37 cellular contexts compared by ENCODE assay signal in the genomic region with DNA sequence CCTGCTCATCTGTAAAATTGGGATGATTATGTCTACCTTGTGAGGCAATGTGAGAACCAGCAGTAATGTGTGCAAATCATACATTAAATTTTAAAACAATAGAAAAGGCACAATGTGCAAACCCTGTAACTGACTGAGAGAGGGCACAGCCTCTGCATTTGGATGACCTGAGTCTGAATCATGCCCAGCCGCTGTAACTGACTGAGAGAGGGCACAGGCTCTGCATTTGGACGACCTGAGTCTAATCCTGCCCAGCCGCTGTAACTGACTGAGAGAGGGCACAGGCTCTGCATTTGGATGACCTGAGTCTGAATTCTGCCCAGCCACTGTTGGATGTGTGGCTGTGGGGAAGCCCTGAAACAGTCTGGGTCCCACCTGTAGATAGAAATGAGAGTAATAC.
"Had no signal": no experiment of that assay in that cellular context is flagged by ENCODE, and none has a peak within 500 bp of the region (broad histone marks: within the 10 kb centered on the region; RNA-seq: fewer than 3 reads in every experiment).

No MANE protein-coding gene starts in this region.

- H3K27ac ChIP-seq: adrenal gland, body of pancreas, epithelial cell of prostate had no signal

- FAIRE-seq: colon, endometrium, endothelial cell of umbilical vein, frontal cortex had no signal

- H3K36me3 Mint-ChIP-seq: activated CD4-positive, alpha-beta memory T cell treated with anti-CD3 and anti-CD28 coated beads for 36 hours; activated CD8-positive, alpha-beta memory T cell treated with anti-CD3 and anti-CD28 coated beads, Interleukin-2, amount 10 ng/mL, durations not matched to agents 7 days and 5 days; activated naive CD4-positive, alpha-beta T cell treated with anti-CD3 and anti-CD28 coated beads, Interleukin-2, amount 50 U/mL, for 24 hours; activated naive CD8-positive, alpha-beta T cell treated with anti-CD3 and anti-CD28 coated beads for 36 hours had no signal

- H3K4me3 Mint-ChIP-seq: activated CD4-positive, alpha-beta memory T cell treated with anti-CD3 and anti-CD28 coated beads for 36 hours; activated CD4-positive, alpha-beta T cell treated with anti-CD3 and anti-CD28 coated beads for 36 hours; activated CD4-positive, alpha-beta T cell treated with anti-CD3 and anti-CD28 coated beads, Interleukin-2, amount 10 ng/mL, durations not matched to agents 24 days and 14 days; activated CD8-positive, alpha-beta memory T cell treated with anti-CD3 and anti-CD28 coated beads, Interleukin-2, amount 10 ng/mL, durations not matched to agents 7 days and 5 days; activated CD8-positive, alpha-beta T cell treated with anti-CD3 and anti-CD28 coated beads, Interleukin-2, amount 10 ng/mL, durations not matched to agents 7 days and 5 days; activated naive CD4-positive, alpha-beta T cell treated with anti-CD3 and anti-CD28 coated beads for 36 hours; activated naive CD4-positive, alpha-beta T cell treated with anti-CD3 and anti-CD28 coated beads, Interleukin-2, amount 50 U/mL, for 24 hours; activated naive CD8-positive, alpha-beta T cell treated with anti-CD3 and anti-CD28 coated beads for 36 hours; activated naive CD8-positive, alpha-beta T cell treated with anti-CD3 and anti-CD28 coated beads, Interleukin-2, amount 50 U/mL, for 24 hours; activated T-helper 1 cell treated with anti-CD3 and anti-CD28 coated beads, Interleukin-12 subunit alpha, Interleukin-12 subunit beta, Interleukin-2, Interleukin-4 antibody, amounts not matched to agents 30 ng/mL and 10 ng/mL and 1 ng/mL, durations not matched to agents 14 hours and 24 hours and 36 hours; effector memory CD8-positive, alpha-beta T cell; T-helper 17 cell; T-helper 2 cell treated with Interferon-gamma antibody and Interleukin-4, amounts not matched to agents 5 μg/mL and 100 μg/mL, for 36 hours had no signal

- H3K4me1 Mint-ChIP-seq: activated CD4-positive, alpha-beta T cell treated with anti-CD3 and anti-CD28 coated beads for 36 hours; activated CD4-positive, alpha-beta T cell treated with anti-CD3 and anti-CD28 coated beads, Interleukin-2, amount 10 ng/mL, durations not matched to agents 24 days and 14 days; activated CD8-positive, alpha-beta memory T cell treated with anti-CD3 and anti-CD28 coated beads, Interleukin-2, amount 10 ng/mL, durations not matched to agents 7 days and 5 days; activated naive CD4-positive, alpha-beta T cell treated with anti-CD3 and anti-CD28 coated beads, Interleukin-2, amount 50 U/mL, for 24 hours; activated naive CD8-positive, alpha-beta T cell treated with anti-CD3 and anti-CD28 coated beads for 36 hours; activated naive CD8-positive, alpha-beta T cell treated with anti-CD3 and anti-CD28 coated beads, Interleukin-2, amount 50 U/mL, for 24 hours; T-helper 17 cell had no signal

- H3K27ac Mint-ChIP-seq: activated CD4-positive, alpha-beta memory T cell treated with anti-CD3 and anti-CD28 coated beads for 36 hours; activated CD4-positive, alpha-beta T cell treated with anti-CD3 and anti-CD28 coated beads for 36 hours; activated CD4-positive, alpha-beta T cell treated with anti-CD3 and anti-CD28 coated beads, Interleukin-2, amount 10 ng/mL, durations not matched to agents 24 days and 14 days; activated CD8-positive, alpha-beta memory T cell treated with anti-CD3 and anti-CD28 coated beads, Interleukin-2, amount 10 ng/mL, durations not matched to agents 7 days and 5 days; activated CD8-positive, alpha-beta T cell treated with anti-CD3 and anti-CD28 coated beads, Interleukin-2, amount 10 ng/mL, durations not matched to agents 7 days and 5 days; activated naive CD4-positive, alpha-beta T cell treated with anti-CD3 and anti-CD28 coated beads for 36 hours; activated naive CD4-positive, alpha-beta T cell treated with anti-CD3 and anti-CD28 coated beads, Interleukin-2, amount 50 U/mL, for 24 hours; activated naive CD8-positive, alpha-beta T cell treated with anti-CD3 and anti-CD28 coated beads for 36 hours; activated naive CD8-positive, alpha-beta T cell treated with anti-CD3 and anti-CD28 coated beads, Interleukin-2, amount 50 U/mL, for 24 hours; activated T-helper 1 cell treated with anti-CD3 and anti-CD28 coated beads, Interleukin-12 subunit alpha, Interleukin-12 subunit beta, Interleukin-2, Interleukin-4 antibody, amounts not matched to agents 30 ng/mL and 10 ng/mL and 1 ng/mL, durations not matched to agents 14 hours and 24 hours and 36 hours; activated T-helper 2 cell treated with anti-CD3 and anti-CD28 coated beads, Interferon-gamma antibody, Interleukin-2, Interleukin-4, amounts not matched to agents 10 μg/mL and 5 μg/mL and 100 μg/mL, durations not matched to agents 14 hours and 24 hours and 36 hours; effector memory CD8-positive, alpha-beta T cell; T-helper 17 cell; T-helper 2 cell treated with Interferon-gamma antibody and Interleukin-4, amounts not matched to agents 5 μg/mL and 100 μg/mL, for 36 hours had no signal

- H3K27me3 Mint-ChIP-seq: activated CD4-positive, alpha-beta memory T cell treated with anti-CD3 and anti-CD28 coated beads for 36 hours; activated CD8-positive, alpha-beta memory T cell treated with anti-CD3 and anti-CD28 coated beads, Interleukin-2, amount 10 ng/mL, durations not matched to agents 7 days and 5 days had no signal

- H3K36me3 ChIP-seq: adrenal gland had no signal

- DNase-seq: activated CD4-positive, alpha-beta memory T cell treated with anti-CD3 and anti-CD28 coated beads for 36 hours; activated CD4-positive, alpha-beta T cell treated with anti-CD3 and anti-CD28 coated beads for 36 hours; activated CD4-positive, alpha-beta T cell treated with anti-CD3 and anti-CD28 coated beads, Interleukin-2, amount 10 ng/mL, durations not matched to agents 24 days and 14 days; activated CD4-positive, CD25-positive, alpha-beta regulatory T cell; activated CD4-positive, CD25-positive, alpha-beta regulatory T cell treated with anti-CD3 and anti-CD28 coated beads, Interleukin-2, amount 50 U/mL, for 72 hours; activated CD8-positive, alpha-beta memory T cell treated with anti-CD3 and anti-CD28 coated beads, Interleukin-2, amount 10 ng/mL, durations not matched to agents 7 days and 5 days; activated CD8-positive, alpha-beta memory T cell treated with anti-CD3 and anti-CD28 coated beads, Interleukin-2, amount 50 U/mL, for 4 hours; activated CD8-positive, alpha-beta T cell treated with anti-CD3 and anti-CD28 coated beads, Interleukin-2, amount 10 ng/mL, durations not matched to agents 7 days and 5 days; activated effector memory CD4-positive, alpha-beta T cell treated with anti-CD3 and anti-CD28 coated beads, Interleukin-2, amount 50 U/mL, for 16 hours; activated naive CD4-positive, alpha-beta T cell treated with anti-CD3 and anti-CD28 coated beads for 36 hours; activated naive CD8-positive, alpha-beta T cell treated with anti-CD3 and anti-CD28 coated beads for 36 hours; activated naive CD8-positive, alpha-beta T cell treated with anti-CD3 and anti-CD28 coated beads, Interleukin-2, amount 50 U/mL, for 24 hours; activated T-cell treated with anti-CD3 and anti-CD28 coated beads, Interleukin-2, amount 50 U/mL, for 1 hour; activated T-cell treated with anti-CD3 and anti-CD28 coated beads, Interleukin-2, amount 50 U/mL, for 48 hours; adrenal gland; amygdala; aorta; body of pancreas; caudate nucleus; cortex of kidney; dermis blood vessel endothelial cell; effector CD4-positive, alpha-beta T cell; effector memory CD8-positive, alpha-beta T cell; foreskin fibroblast; head of caudate nucleus; T-helper 1 cell; T-helper 17 cell; T1000 had no signal

- H3K27me3 ChIP-seq: adrenal gland, body of pancreas had no signal

- H3K9me3 Mint-ChIP-seq: activated CD4-positive, alpha-beta memory T cell treated with anti-CD3 and anti-CD28 coated beads for 36 hours; activated CD4-positive, alpha-beta T cell treated with anti-CD3 and anti-CD28 coated beads, Interleukin-2, amount 10 ng/mL, durations not matched to agents 24 days and 14 days; activated naive CD4-positive, alpha-beta T cell treated with anti-CD3 and anti-CD28 coated beads for 36 hours; activated naive CD4-positive, alpha-beta T cell treated with anti-CD3 and anti-CD28 coated beads, Interleukin-2, amount 50 U/mL, for 24 hours; activated naive CD8-positive, alpha-beta T cell treated with anti-CD3 and anti-CD28 coated beads for 36 hours; activated naive CD8-positive, alpha-beta T cell treated with anti-CD3 and anti-CD28 coated beads, Interleukin-2, amount 50 U/mL, for 24 hours; activated T-helper 1 cell treated with anti-CD3 and anti-CD28 coated beads, Interleukin-12 subunit alpha, Interleukin-12 subunit beta, Interleukin-2, Interleukin-4 antibody, amounts not matched to agents 30 ng/mL and 10 ng/mL and 1 ng/mL, durations not matched to agents 14 hours and 24 hours and 36 hours; activated T-helper 2 cell treated with anti-CD3 and anti-CD28 coated beads, Interferon-gamma antibody, Interleukin-2, Interleukin-4, amounts not matched to agents 10 μg/mL and 5 μg/mL and 100 μg/mL, durations not matched to agents 14 hours and 24 hours and 36 hours; effector memory CD8-positive, alpha-beta T cell; T-helper 2 cell treated with Interferon-gamma antibody and Interleukin-4, amounts not matched to agents 5 μg/mL and 100 μg/mL, for 36 hours had no signal

- H3K4me1 ChIP-seq: adrenal gland, body of pancreas had no signal

- H3K4me3 ChIP-seq: adrenal gland, body of pancreas had no signal

- ATAC-seq: activated CD4-positive, alpha-beta T cell treated with anti-CD3 and anti-CD28 coated beads for 36 hours; activated CD8-positive, alpha-beta memory T cell treated with anti-CD3 and anti-CD28 coated beads, Interleukin-2, amount 10 ng/mL, durations not matched to agents 7 days and 5 days; activated CD8-positive, alpha-beta T cell treated with anti-CD3 and anti-CD28 coated beads, Interleukin-2, amount 10 ng/mL, durations not matched to agents 7 days and 5 days; activated naive CD8-positive, alpha-beta T cell treated with anti-CD3 and anti-CD28 coated beads, Interleukin-2, amount 50 U/mL, for 24 hours; body of pancreas; effector memory CD8-positive, alpha-beta T cell; T-helper 17 cell had no signal

- H3K9me3 ChIP-seq: adrenal gland, body of pancreas had no signal
